In genomic region chr17:6651483-6652452, GRCh38 we compare ENCODE assay signal across 8 cellular contexts. TPM values are rescaled to one million over a fixed set of nuclear protein-coding genes. Genes with fewer than 3 reads are reported as not detected.
DNase-seq lines count a peak whose midpoint lies in the region; ATAC-seq, FAIRE-seq and TF ChIP-seq lines count a peak whose summit lies in the region.

C17orf100 (plus strand) TSS chr17:6651762; CDS start chr17:6651914, 152 bp downstream.
MED31 (minus strand) TSS chr17:6651605; CDS start chr17:6651528, 77 bp downstream.

- H2BK5ac ChIP-seq in H1 (ENCODE audit: low read depth, low read length): peak within 1 kb of the TSS; percentile 88
- H2BK5ac ChIP-seq in mesenchymal stem cell (ENCODE audit: low read depth, low read length, poor library complexity, severe bottlenecking): no peak within 1 kb of the TSS

- H3K4me3 ChIP-seq in H1 (ENCODE audit: extremely low read depth in 1 of 4, insufficient read depth in 2 of 4, low read depth in 3 of 4, low read length in 4 of 4): peak within 1 kb of the TSS; percentile 84 to 100 (median 88)
- H3K4me3 ChIP-seq in mesenchymal stem cell (ENCODE audit: insufficient read depth in 1 of 2, low read depth in 1 of 2, low read length in 2 of 2): peak within 1 kb of the TSS; percentile 78 to 98

- peak within 1 kb of the TSS; percentile 96 for H4K91ac ChIP-seq in H1 (replicated peaks; ENCODE audit: insufficient read length, low read length)
- H4K91ac ChIP-seq in mesenchymal stem cell (ENCODE audit: low read length): peak within 1 kb of the TSS; percentile 99

- peaks cover 18% of the 10 kb centered on the region for H3K27me3 Mint-ChIP-seq in activated CD8-positive, alpha-beta memory T cell treated with anti-CD3 and anti-CD28 coated beads, Interleukin-2, amount 10 ng/mL, durations not matched to agents 7 days and 5 days

- H2BK20ac ChIP-seq in H1 (ENCODE audit: low read length): no peak within 1 kb of the TSS

- H4K8ac ChIP-seq in H1 (ENCODE audit: extremely low read depth, insufficient read depth, low read length) (peak within 1 kb of the TSS; percentile 85), mesenchymal stem cell (ENCODE audit: low read length) (peak within 1 kb of the TSS; percentile 98)

- TF ChIP-seq POLR2A in H1 (IDR thresholded peaks at IDR 0.05; ENCODE audit: control extremely low read depth in 1 of 2, low read depth in 2 of 2, low read length in 2 of 2): 0 out of 3 replicates have a peak, but pooled peaks of 1 of the 2 experiments have one; percentile 23

- no peak for TF ChIP-seq EP300 in H1 (IDR thresholded peaks at IDR 0.05; ENCODE audit: borderline replicate concordance in 1 of 2, low read depth in 2 of 2, low read length in 2 of 2)

- peak within 1 kb of the TSS; percentile 93 for H3K4me3 Mint-ChIP-seq in activated CD8-positive, alpha-beta memory T cell treated with anti-CD3 and anti-CD28 coated beads, Interleukin-2, amount 10 ng/mL, durations not matched to agents 7 days and 5 days

- TF ChIP-seq RAD21 in H1 (IDR thresholded peaks at IDR 0.05 in 1 of 2, conservative IDR thresholded peaks at IDR 0.05 in 1 of 2; ENCODE audit: low read depth in 2 of 2, low read length in 2 of 2): no peak

- H3K27ac Mint-ChIP-seq in activated CD8-positive, alpha-beta memory T cell treated with anti-CD3 and anti-CD28 coated beads, Interleukin-2, amount 10 ng/mL, durations not matched to agents 7 days and 5 days: peak within 1 kb of the TSS; percentile 99

- H2BK12ac ChIP-seq in H1 (ENCODE audit: low read depth, low read length) (peak within 1 kb of the TSS; percentile 81), mesenchymal stem cell (ENCODE audit: low read length in 2 of 2) (peak within 1 kb of the TSS in 1 of 2 experiments; percentile 52)

- peak within 1 kb of the TSS; percentile 67; the same call in 1 of the 2 replicates for H3K27ac ChIP-seq in H1 (ENCODE audit: low read depth, low read length)
- H3K27ac ChIP-seq in mesenchymal stem cell (ENCODE audit: low read length, poor library complexity, severe bottlenecking): peak within 1 kb of the TSS; percentile 74

- FAIRE-seq in HTR-8/SVneo (lab: Jason Lieb, UNC) (peak; percentile 76), H1 (lab: Jason Lieb, UNC) (peak; percentile 19)

- H3K18ac ChIP-seq in H1 (ENCODE audit: extremely low read depth, low read length): peak within 1 kb of the TSS; percentile 86
- H3K18ac ChIP-seq in mesenchymal stem cell (ENCODE audit: low read depth in 1 of 2, low read length in 2 of 2): peak within 1 kb of the TSS; percentile 95 to 97

- H3K23ac ChIP-seq in H1 (ENCODE audit: insufficient read length) (no peak within 1 kb of the TSS), mesenchymal stem cell (ENCODE audit: low read length in 2 of 2) (no peak within 1 kb of the TSS)

- no peak for TF ChIP-seq CTCF in H1 (IDR thresholded peaks at IDR 0.05; ENCODE audit: control extremely low read depth in 1 of 3, insufficient read depth in 1 of 3, low read depth in 1 of 3, low read length in 3 of 3)

- DNase-seq in CMK (ENCODE audit: low read depth): peak; percentile 65
- DNase-seq in HTR-8/SVneo (ENCODE audit: insufficient read length, low spot score): peak; percentile 96
- DNase-seq in NOMO-1 treated with DMSO at 0.1 percent for 48 hours (lab: John Stamatoyannopoulos, UW; ENCODE audit: unreplicated experiment): peak; percentile 92
- peak; percentile 96 for DNase-seq in activated CD8-positive, alpha-beta memory T cell treated with anti-CD3 and anti-CD28 coated beads, Interleukin-2, amount 10 ng/mL, durations not matched to agents 7 days and 5 days
- peak in 1 of 2 experiments; percentile 97 for DNase-seq in H1 (ENCODE audit: low read depth in 1 of 2, low spot score in 2 of 2)
- DNase-seq in mesenchymal stem cell: peak; percentile 97
- peak; percentile 87 for DNase-seq in stimulated activated CD8-positive, alpha-beta memory T cell treated with anti-CD3 and anti-CD28 coated beads, Interleukin-12 subunit alpha, Interleukin-12 subunit beta, amount 100 ng/mL, for 24 hours (ENCODE audit: extremely low read depth)

- H3K9me3 Mint-ChIP-seq in activated CD8-positive, alpha-beta memory T cell treated with anti-CD3 and anti-CD28 coated beads, Interleukin-2, amount 10 ng/mL, durations not matched to agents 7 days and 5 days (ENCODE audit: low read depth): no peaks in the 10 kb centered on the region

- CTCF ChIA-PET in activated CD8-positive, alpha-beta memory T cell treated with anti-CD3 and anti-CD28 coated beads, Interleukin-2, amount 10 ng/mL, durations not matched to agents 7 days and 5 days (lab: Charles Lee): interaction anchor here (0.8 to 2.8 kb wide), 6 partner anchors 9 to 178 kb away, joined by 3 to 20 read pairs (median 6); partner anchors contain the start of genes KIAA0753, TXNDC17 and XAF1
- CTCF ChIA-PET in H1 (lab: Charles Lee; ENCODE audit: partially characterized antibody): interaction anchor here (0.7 to 1.1 kb wide), 2 partner anchors 10 to 210 kb away, joined by 3 to 4 read pairs; partner anchors contain the start of gene TXNDC17

- H3K36me3 ChIP-seq in H1 (ENCODE audit: control insufficient read depth in 2 of 4, insufficient read depth in 4 of 4, low read length in 3 of 4) (peaks cover 0 to 10% (median 2%) of the 10 kb centered on the region in 4 experiments; a peak in 3 of 8 replicates), mesenchymal stem cell (ENCODE audit: control insufficient read depth in 1 of 2, insufficient read depth in 2 of 2, low read depth in 1 of 2, low read length in 2 of 2) (peaks cover 0 to 30% of the 10 kb centered on the region in 2 experiments)

- ATAC-seq in GM21360 (IDR thresholded peaks at IDR 0.05; ENCODE audit: unreplicated experiment): peak; percentile 80
- ATAC-seq in activated CD8-positive, alpha-beta memory T cell treated with anti-CD3 and anti-CD28 coated beads, Interleukin-2, amount 10 ng/mL, durations not matched to agents 7 days and 5 days: peak; percentile 95

- H2BK120ac ChIP-seq in H1 (replicated peaks; ENCODE audit: low read depth, low read length) (peak within 1 kb of the TSS; percentile 96), mesenchymal stem cell (ENCODE audit: low read depth, low read length) (peak within 1 kb of the TSS; percentile 45)

- H2AFZ ChIP-seq in H1 (ENCODE audit: low read length) (0 out of 2 replicates have a peak within 1 kb of the TSS, but pooled peaks have one; percentile 83), mesenchymal stem cell (ENCODE audit: low read depth, low read length) (peak within 1 kb of the TSS; percentile 98)

- H4K5ac ChIP-seq in H1 (ENCODE audit: insufficient read length, low read depth, low read length): peak within 1 kb of the TSS; percentile 42

- H2AK5ac ChIP-seq in H1 (ENCODE audit: low read depth, low read length) (no peak within 1 kb of the TSS; the same call in 1 of the 2 replicates), mesenchymal stem cell (ENCODE audit: low read length, severe bottlenecking) (peak within 1 kb of the TSS; percentile 47)

- peaks cover 54% of the 10 kb centered on the region for H3K4me1 Mint-ChIP-seq in activated CD8-positive, alpha-beta memory T cell treated with anti-CD3 and anti-CD28 coated beads, Interleukin-2, amount 10 ng/mL, durations not matched to agents 7 days and 5 days

- peaks cover 15% of the 10 kb centered on the region for H3K36me3 Mint-ChIP-seq in activated CD8-positive, alpha-beta memory T cell treated with anti-CD3 and anti-CD28 coated beads, Interleukin-2, amount 10 ng/mL, durations not matched to agents 7 days and 5 days

- peak within 1 kb of the TSS in 3 of 4 experiments; percentile 66 to 89 (median 72); a peak in 6 of 7 replicates for H3K9ac ChIP-seq in H1 (replicated peaks in 1 of 4; ENCODE audit: extremely low read depth in 1 of 4, low read depth in 3 of 4, low read length in 3 of 4)
- H3K9ac ChIP-seq in mesenchymal stem cell (ENCODE audit: low read length): peak within 1 kb of the TSS; percentile 98

- H2BK15ac ChIP-seq in H1 (ENCODE audit: low read length) (peak within 1 kb of the TSS; percentile 85), mesenchymal stem cell (ENCODE audit: low read depth, poor library complexity, severe bottlenecking) (peak within 1 kb of the TSS; percentile 8)

- 36% methylated on average over 66 of the region's 79 CpGs; no CpG with 5 or more reads in 1 of the 2 experiments for WGBS in H1 (ENCODE audit: extremely low coverage in 1 of 2, insufficient coverage in 1 of 2, insufficient read length in 1 of 2, insufficient replicate concordance in 2 of 2, low coverage in 1 of 2, low lambda C conversion rate in 2 of 2, missing lambda C conversion rate in 1 of 2), 2 experiments
- 40% methylated on average over 79 of the region's 79 CpGs for WGBS in mesenchymal stem cell

- POLR2A ChIA-PET in H1 (lab: Charles Lee; ENCODE audit: partially characterized antibody): interaction anchor here (0.8 to 1.2 kb wide), 3 partner anchors 11 to 345 kb away, joined by 3 to 11 read pairs (median 6); partner anchors contain the start of genes KIAA0753 and TXNDC17

- H3K14ac ChIP-seq in H1 (ENCODE audit: insufficient read length) (no peak within 1 kb of the TSS), mesenchymal stem cell (ENCODE audit: low read length in 2 of 2) (peak within 1 kb of the TSS in 1 of 2 experiments; percentile 81)

- peak within 1 kb of the TSS; percentile 66 for H3K4ac ChIP-seq in H1 (replicated peaks; ENCODE audit: insufficient read length, low read depth, low read length)
- H3K4ac ChIP-seq in mesenchymal stem cell (ENCODE audit: low read depth in 1 of 2, low read length in 2 of 2): peak within 1 kb of the TSS; percentile 80 to 89

- no peaks in the 10 kb centered on the region; the same call in 1 of the 2 replicates for H3K79me1 ChIP-seq in H1 (ENCODE audit: low read depth, low read length)
- H3K79me1 ChIP-seq in mesenchymal stem cell (replicated peaks; ENCODE audit: low read length, poor library complexity, severe bottlenecking): peaks cover 16% of the 10 kb centered on the region

- peaks cover 0 to 2% of the 10 kb centered on the region in 2 experiments for H4K20me1 ChIP-seq in H1 (replicated peaks in 1 of 2; ENCODE audit: control insufficient read depth in 1 of 2, insufficient read depth in 2 of 2, low read length in 2 of 2)

- H3K27me3 ChIP-seq in H1 (replicated peaks in 1 of 4; ENCODE audit: control insufficient read depth in 3 of 4, extremely low read depth in 1 of 4, insufficient read depth in 3 of 4, low read length in 3 of 4) (peaks cover 4 to 33% (median 24%) of the 10 kb centered on the region in 4 experiments), mesenchymal stem cell (ENCODE audit: control insufficient read depth in 1 of 2, insufficient read depth in 1 of 2, low read length in 2 of 2) (peaks cover 14 to 16% of the 10 kb centered on the region in 2 experiments)

- H3K56ac ChIP-seq in H1 (replicated peaks; ENCODE audit: insufficient read length, low read depth, low read length): peak within 1 kb of the TSS; percentile 1

- H3K4me2 ChIP-seq in H1 (ENCODE audit: insufficient read depth in 1 of 2, low read depth in 2 of 2, low read length in 2 of 2) (peak within 1 kb of the TSS; percentile 91 to 98), mesenchymal stem cell (ENCODE audit: low read length, poor library complexity, severe bottlenecking) (peak within 1 kb of the TSS; percentile 79)

- H3K79me2 ChIP-seq in H1 (ENCODE audit: control insufficient read depth in 1 of 2, insufficient read depth in 2 of 2, low read length in 2 of 2): peaks cover 0 to 25% of the 10 kb centered on the region in 2 experiments; a peak in 2 of 4 replicates

- H3K9me3 ChIP-seq in H1 (ENCODE audit: insufficient read depth in 2 of 2, low read depth in 1 of 2, low read length in 1 of 2) (no peaks in the 10 kb centered on the region; a peak in 1 of 4 replicates), mesenchymal stem cell (ENCODE audit: control insufficient read depth, low read length) (no peaks in the 10 kb centered on the region)

- H3K23me2 ChIP-seq in H1 (ENCODE audit: low read depth, low read length): peaks cover 19% of the 10 kb centered on the region

- H3K4me1 ChIP-seq in H1 (replicated peaks in 1 of 4; ENCODE audit: control insufficient read depth in 3 of 4, insufficient read depth in 4 of 4, low read length in 3 of 4) (peaks cover 3 to 22% (median 14%) of the 10 kb centered on the region in 4 experiments), mesenchymal stem cell (ENCODE audit: control insufficient read depth, insufficient read depth, low read depth, low read length) (peaks cover 15% of the 10 kb centered on the region)

RNA-seq across cellular contexts. Expression of gene C17orf100, which starts in this region (rescaled TPM):
- total RNA-seq in activated CD8-positive, alpha-beta memory T cell treated with anti-CD3 and anti-CD28 coated beads, Interleukin-2, amount 10 ng/mL, durations not matched to agents 7 days and 5 days: 1 to 10 TPM; 1.1 to 1.4 TPM
- total RNA-seq in H1 (2021; fragmentation: NEBNext Ultra II Directional; extraction: Animal tissue kit (Norgen Biotek cat#: 25700)): 1.6 and 2.8 TPM in 2 replicates
- 2.1 and 2.6 TPM in 2 replicates for polyA plus RNA-seq in H1 (2011; rRNA removed)
- 2.2 TPM for polyA plus RNA-seq in H1 (2011; cell fraction: cytosol; rRNA removed)
- 3.1 TPM for polyA plus RNA-seq in H1 (2011; cell fraction: nucleus; rRNA removed)
- 1.9 to 2.9 TPM (median 2.7 TPM) in 4 replicates for polyA plus RNA-seq in H1 (2012, experiment 1 of 2)
- 1.5 TPM for polyA plus RNA-seq in H1 (2012, experiment 2 of 2)
- 2.5 TPM for polyA plus RNA-seq in H1 (2013, experiment 1 of 2)
- 2.7 TPM for polyA plus RNA-seq in H1 (2013, experiment 2 of 2)
- 0.57 and 0.71 TPM in 2 replicates for polyA minus RNA-seq in H1 (2011; rRNA and poly(A)+ RNA removed)
- 3.0 TPM for polyA minus RNA-seq in H1 (2011; cell fraction: cytosol; rRNA and poly(A)+ RNA removed)
- polyA minus RNA-seq in H1 (2011; cell fraction: nucleus; rRNA and poly(A)+ RNA removed): 4.0 TPM
- 2.1 TPM for polyA plus RNA-seq in mesenchymal stem cell (2013, experiment 1 of 2)
- polyA plus RNA-seq in mesenchymal stem cell (2013, experiment 2 of 2): 1.9 TPM

RNA-seq across cellular contexts. Expression of gene MED31, which starts in this region (rescaled TPM):
- total RNA-seq in activated CD8-positive, alpha-beta memory T cell treated with anti-CD3 and anti-CD28 coated beads, Interleukin-2, amount 10 ng/mL, durations not matched to agents 7 days and 5 days: 10 to 100 TPM; 18.3 TPM
- total RNA-seq in H1 (2021; fragmentation: NEBNext Ultra II Directional; extraction: Animal tissue kit (Norgen Biotek cat#: 25700)): 11.0 and 12.3 TPM in 2 replicates
- polyA plus RNA-seq in H1 (2011; rRNA removed): 2.4 and 4.6 TPM in 2 replicates
- polyA plus RNA-seq in H1 (2011; cell fraction: cytosol; rRNA removed): 5.0 TPM
- 2.1 TPM for polyA plus RNA-seq in H1 (2011; cell fraction: nucleus; rRNA removed)
- polyA plus RNA-seq in H1 (2012, experiment 1 of 2): 5.1 to 7.2 TPM (median 6.7 TPM) in 4 replicates
- 11.5 TPM for polyA plus RNA-seq in H1 (2012, experiment 2 of 2)
- polyA plus RNA-seq in H1 (2013, experiment 1 of 2): 24.1 TPM
- 23.7 TPM for polyA plus RNA-seq in H1 (2013, experiment 2 of 2)
- polyA minus RNA-seq in H1 (2011; rRNA and poly(A)+ RNA removed): 2.8 and 3.9 TPM in 2 replicates
- 1.8 TPM for polyA minus RNA-seq in H1 (2011; cell fraction: cytosol; rRNA and poly(A)+ RNA removed)
- 9.7 TPM for polyA minus RNA-seq in H1 (2011; cell fraction: nucleus; rRNA and poly(A)+ RNA removed)
- polyA plus RNA-seq in mesenchymal stem cell (2013, experiment 1 of 2): 58.4 TPM
- polyA plus RNA-seq in mesenchymal stem cell (2013, experiment 2 of 2): 61.3 TPM
